In genomic region chr1:162497104-162497722, GRCh38 we compare ENCODE assay signal across 8 cellular contexts. TPM values are rescaled to one million over a fixed set of nuclear protein-coding genes. Genes with fewer than 3 reads are reported as not detected.
DNase-seq lines count a peak whose midpoint lies in the region; ATAC-seq and TF ChIP-seq lines count a peak whose summit lies in the region.

No MANE protein-coding gene starts in this region.

- peak overlapping the region; percentile 78 to 99 for H3K4me3 ChIP-seq in body of pancreas

- H3K27ac ChIP-seq in body of pancreas: peak overlapping the region; percentile 52 to 92 (median 84)

- H3K9me3 ChIP-seq in body of pancreas: peaks cover 0 to 3% (median 0%) of the 10 kb centered on the region in 3 donors

- TF ChIP-seq CTCF in body of pancreas (IDR thresholded peaks at IDR 0.05) (peak in 3 of 7 experiments; percentile 5 to 27 (median 18)), type B pancreatic cell (conservative IDR thresholded peaks at IDR 0.05) (peak; percentile 35)

- H3K36me3 Mint-ChIP-seq in activated naive CD4-positive, alpha-beta T cell treated with anti-CD3 and anti-CD28 coated beads, Interleukin-2, amount 10 ng/mL, durations not matched to agents 7 days and 5 days: peaks cover 22% of the 10 kb centered on the region
- H3K36me3 Mint-ChIP-seq in memory B cell (peaks cover 5% of the 10 kb centered on the region), type B pancreatic cell (peaks cover 8% of the 10 kb centered on the region)

- 43 to 44% methylated on average over 13 of the region's 13 CpGs for WGBS in body of pancreas, 2 donors

- peak overlapping the region; percentile 93 for H3K4me3 Mint-ChIP-seq in activated naive CD4-positive, alpha-beta T cell treated with anti-CD3 and anti-CD28 coated beads, Interleukin-2, amount 10 ng/mL, durations not matched to agents 7 days and 5 days
- H3K4me3 Mint-ChIP-seq in memory B cell: peak overlapping the region; percentile 99
- H3K4me3 Mint-ChIP-seq in type B pancreatic cell: peak overlapping the region; percentile 96

- no peaks in the 10 kb centered on the region for H3K9me3 Mint-ChIP-seq in activated naive CD4-positive, alpha-beta T cell treated with anti-CD3 and anti-CD28 coated beads, Interleukin-2, amount 10 ng/mL, durations not matched to agents 7 days and 5 days
- H3K9me3 Mint-ChIP-seq in memory B cell: no peaks in the 10 kb centered on the region
- peaks cover 4% of the 10 kb centered on the region for H3K9me3 Mint-ChIP-seq in type B pancreatic cell

- intact Hi-C loops in body of pancreas (cut with DNase I): no loop called here

- TF ChIP-seq POLR2A in body of pancreas (IDR thresholded peaks at IDR 0.05): no peak

- ATAC-seq in body of pancreas: no peak
- ATAC-seq in memory B cell (ENCODE audit: low read depth): no peak
- ATAC-seq in GM19463 (IDR thresholded peaks at IDR 0.05; ENCODE audit: unreplicated experiment): no peak

- H3K36me3 ChIP-seq in body of pancreas (replicated peaks in 1 of 2; ENCODE audit: insufficient read depth in 1 of 2, low read depth in 2 of 2): peaks cover 0 to 7% of the 10 kb centered on the region in 2 donors

- peak overlapping the region; percentile 95 for H3K27ac Mint-ChIP-seq in activated naive CD4-positive, alpha-beta T cell treated with anti-CD3 and anti-CD28 coated beads, Interleukin-2, amount 10 ng/mL, durations not matched to agents 7 days and 5 days
- H3K27ac Mint-ChIP-seq in memory B cell: peak overlapping the region; percentile 98
- peak overlapping the region; percentile 90 for H3K27ac Mint-ChIP-seq in type B pancreatic cell

- DNase-seq in activated naive CD4-positive, alpha-beta T cell treated with anti-CD3 and anti-CD28 coated beads, Interleukin-2, amount 10 ng/mL, durations not matched to agents 7 days and 5 days: no peak
- DNase-seq in activated naive CD4-positive, alpha-beta T cell (lab: John Stamatoyannopoulos, UW): no peak
- DNase-seq in body of pancreas: no peak
- peak in 1 of 2 donors; percentile 13 for DNase-seq in memory B cell (ENCODE audit: low spot score in 2 of 2)
- no peak for DNase-seq in type B pancreatic cell (ENCODE audit: extremely low spot score, unreplicated experiment)
- no peak for DNase-seq in NOMO-1 (lab: John Stamatoyannopoulos, UW; ENCODE audit: unreplicated experiment in 2 of 2)
- no peak for DNase-seq in NCI-H2029 treated with DMSO at 0.1 percent for 48 hours (lab: John Stamatoyannopoulos, UW)

- CTCF ChIA-PET in activated naive CD4-positive, alpha-beta T cell treated with anti-CD3 and anti-CD28 coated beads, Interleukin-2, amount 10 ng/mL, durations not matched to agents 7 days and 5 days (lab: Charles Lee): no interaction called here

- no peaks in the 10 kb centered on the region for H3K27me3 ChIP-seq in body of pancreas

- H3K27me3 Mint-ChIP-seq in activated naive CD4-positive, alpha-beta T cell treated with anti-CD3 and anti-CD28 coated beads, Interleukin-2, amount 10 ng/mL, durations not matched to agents 7 days and 5 days: peaks cover 4% of the 10 kb centered on the region
- no peaks in the 10 kb centered on the region for H3K27me3 Mint-ChIP-seq in memory B cell
- peaks cover 15% of the 10 kb centered on the region for H3K27me3 Mint-ChIP-seq in type B pancreatic cell

- H3K4me1 Mint-ChIP-seq in activated naive CD4-positive, alpha-beta T cell treated with anti-CD3 and anti-CD28 coated beads, Interleukin-2, amount 10 ng/mL, durations not matched to agents 7 days and 5 days: peaks cover 38% of the 10 kb centered on the region
- H3K4me1 Mint-ChIP-seq in memory B cell (peaks cover 14% of the 10 kb centered on the region), type B pancreatic cell (ENCODE audit: unreplicated experiment) (peaks cover 16% of the 10 kb centered on the region)

- H3K4me1 ChIP-seq in body of pancreas: peaks cover 18% of the 10 kb centered on the region

RNA-seq across cellular contexts. Expression of gene UHMK1, which starts 0.4 kb away (rescaled TPM):
- 10 to 100 TPM; 23.1 to 27.7 TPM for total RNA-seq in body of pancreas
- total RNA-seq in type B pancreatic cell (ENCODE audit: low replicate concordance): 23.3 and 31.4 TPM in 2 replicates
